ENCODE assay signal across 18 cellular contexts in the genomic region with DNA sequence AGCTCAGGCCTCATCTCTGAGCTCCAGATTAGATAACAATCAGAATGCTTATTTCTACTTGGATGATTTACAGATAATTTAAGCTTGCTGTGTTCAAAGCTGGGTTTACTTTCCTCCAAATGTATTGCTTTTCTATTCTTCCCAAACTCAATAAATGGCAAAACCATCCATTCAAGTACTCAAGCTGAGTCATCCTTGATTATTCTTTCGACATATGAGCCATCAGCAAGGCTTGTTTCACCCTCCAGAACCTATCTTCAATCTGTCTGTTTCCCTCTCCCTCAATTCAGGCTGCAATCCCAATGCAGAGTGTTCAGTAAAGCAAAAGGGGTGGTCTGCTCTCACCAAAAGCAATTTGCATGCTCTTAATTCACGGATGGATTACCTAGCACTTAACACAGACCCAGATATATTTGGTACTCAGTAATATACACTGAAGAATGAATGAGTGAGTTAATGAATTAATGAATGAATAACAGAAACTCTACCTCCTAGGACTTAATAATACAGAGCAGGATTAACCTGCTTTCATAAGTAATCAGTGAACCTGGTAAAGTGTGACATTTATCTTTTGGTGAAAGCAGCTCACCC. TPM values are rescaled to one million over a fixed set of nuclear protein-coding genes. Genes with fewer than 3 reads are reported as not detected.
A peak's percentile ranks its signal among the peaks of the same experiment; 100 is the strongest.
DNase-seq lines count a peak whose midpoint lies in the region; FAIRE-seq and TF ChIP-seq lines count a peak whose summit lies in the region.
"Had no signal": no experiment of that assay in that cellular context is flagged by ENCODE, and none has a peak within 500 bp of the region (broad histone marks: within the 10 kb centered on the region; RNA-seq: fewer than 3 reads in every experiment).

No MANE protein-coding gene starts in this region.

- peaks cover 88% of the 10 kb centered on the region for H3K79me2 ChIP-seq in fibroblast of lung (ENCODE audit: control insufficient read depth, insufficient read depth, low read length)

- H3K9me3 ChIP-seq in fibroblast of lung (ENCODE audit: control insufficient read depth, insufficient read depth, low read depth, low read length) (no peaks in the 10 kb centered on the region), sigmoid colon (no peaks in the 10 kb centered on the region)
- H3K9me3 ChIP-seq: BLaER1 treated with 17β-estradiol and CSF1 and Interleukin-3, amounts not matched to agents 10 nM and 100 nM; testis had no signal

- no peak overlapping the region for H2AFZ ChIP-seq in fibroblast of lung (ENCODE audit: low read length)

- no peak for TF ChIP-seq CTCF in fibroblast of lung (conservative IDR thresholded peaks at IDR 0.05 in 1 of 2, IDR thresholded peaks at IDR 0.05 in 1 of 2; ENCODE audit: low read depth in 1 of 2, low read length in 2 of 2)
- TF ChIP-seq CTCF in sigmoid colon (IDR thresholded peaks at IDR 0.05), result no peak

- FAIRE-seq in HTR-8/SVneo (lab: Jason Lieb, UNC), result no peak

- no peaks in the 10 kb centered on the region for H4K20me1 ChIP-seq in fibroblast of lung (ENCODE audit: control insufficient read depth, extremely low read depth, insufficient read depth, low read length)
- H4K20me1 ChIP-seq: BLaER1 treated with 17β-estradiol and CSF1 and Interleukin-3, amounts not matched to agents 10 nM and 100 nM had no signal

- H3K27me3 ChIP-seq in fibroblast of lung (ENCODE audit: control insufficient read depth, insufficient read depth, low read length), result no peaks in the 10 kb centered on the region
- no peaks in the 10 kb centered on the region for H3K27me3 ChIP-seq in sigmoid colon
- H3K27me3 ChIP-seq: BLaER1 treated with 17β-estradiol and CSF1 and Interleukin-3, amounts not matched to agents 10 nM and 100 nM; testis had no signal

- H3K27ac ChIP-seq in fibroblast of lung (ENCODE audit: insufficient read depth, low read length), result peak overlapping the region; percentile 17
- H3K27ac ChIP-seq in sigmoid colon, result peak overlapping the region; percentile 68 to 85 (median 78)
- H3K27ac ChIP-seq: BLaER1 treated with 17β-estradiol and CSF1 and Interleukin-3, amounts not matched to agents 10 nM and 100 nM; testis had no signal

- WGBS in sigmoid colon, 2 donors, result 83 to 90% methylated on average over 2 of the region's 2 CpGs

- H3K4me3 ChIP-seq in fibroblast of lung (replicated peaks in 1 of 4; ENCODE audit: control extremely low read depth in 1 of 4, insufficient read depth in 1 of 4, low read depth in 3 of 4, low read length in 4 of 4), result no peak overlapping the region
- no peak overlapping the region for H3K4me3 ChIP-seq in sigmoid colon
- H3K4me3 ChIP-seq: BLaER1 treated with 17β-estradiol and CSF1 and Interleukin-3, amounts not matched to agents 10 nM and 100 nM; lung; testis had no signal

- no peak for TF ChIP-seq POLR2A in sigmoid colon (IDR thresholded peaks at IDR 0.05)

- H3K4me2 ChIP-seq in fibroblast of lung (ENCODE audit: extremely low read depth, insufficient read depth, low read length), result no peak overlapping the region
- H3K4me2 ChIP-seq: BLaER1 treated with 17β-estradiol and CSF1 and Interleukin-3, amounts not matched to agents 10 nM and 100 nM had no signal

- H3K4me1 ChIP-seq in fibroblast of lung (ENCODE audit: control insufficient read depth, extremely low read depth, insufficient read depth, low read length) (peaks cover 58% of the 10 kb centered on the region), sigmoid colon (peaks cover 0 to 92% (median 80%) of the 10 kb centered on the region in 4 donors)
- H3K4me1 ChIP-seq: BLaER1 treated with 17β-estradiol and CSF1 and Interleukin-3, amounts not matched to agents 10 nM and 100 nM had no signal

- no peak for TF ChIP-seq EP300 in sigmoid colon (IDR thresholded peaks at IDR 0.05)

- DNase-seq in ELR (ENCODE audit: low read depth) (peak; percentile 78), RPMI7951 (ENCODE audit: low read depth) (peak; percentile 69), fibroblast of lung (ENCODE audit: low read depth in 2 of 2) (peak; percentile 55 to 66), sigmoid colon (no peak), NCI-H774 (lab: John Stamatoyannopoulos, UW) (no peak), HTR-8/SVneo (ENCODE audit: insufficient read length, low spot score) (no peak), AG20443 (ENCODE audit: low spot score) (no peak)
- no peak for DNase-seq in stimulated activated CD4-positive, alpha-beta T cell treated with anti-CD3 and anti-CD28 coated beads, Interleukin-2, amount 100 ng/mL, for 48 hours
- DNase-seq: activated CD4-positive, alpha-beta T cell treated with anti-CD3 and anti-CD28 coated beads, Interleukin-2, amount 10 ng/mL, durations not matched to agents 7 days and 5 days; caudate nucleus; DMS79 treated with DMSO at 0.1 percent for 48 hours; effector CD4-positive, alpha-beta T cell; retina; SIG-M5; T1000; testis had no signal

- intact Hi-C loops in sigmoid colon (cut with DNase I), result loop anchor here (10.0 kb wide), 1 partner anchor 61 kb away; no protein-coding TSS in a partner anchor

- H3K9ac ChIP-seq in fibroblast of lung (ENCODE audit: insufficient read depth, low read length), result no peak overlapping the region
- H3K9ac ChIP-seq: BLaER1 treated with 17β-estradiol and CSF1 and Interleukin-3, amounts not matched to agents 10 nM and 100 nM had no signal

- H3K36me3 ChIP-seq in fibroblast of lung (ENCODE audit: control insufficient read depth, insufficient read depth, low read length) (peaks cover 2% of the 10 kb centered on the region), sigmoid colon (no peaks in the 10 kb centered on the region)
- H3K36me3 ChIP-seq: BLaER1 treated with 17β-estradiol and CSF1 and Interleukin-3, amounts not matched to agents 10 nM and 100 nM had no signal

RNA-seq across cellular contexts. Expression of a gene that starts 41.8 kb away (rescaled TPM):
- 47.2 and 58.2 TPM in 2 replicates for total RNA-seq in RPMI7951 (2014; rRNA removed; shearing (Covaris generic))
- 252 and 303 TPM in 2 replicates for total RNA-seq in fibroblast of lung
- 144 and 192 TPM in 2 replicates for polyA plus RNA-seq in fibroblast of lung
- 65.9 and 114 TPM in 2 replicates for polyA plus RNA-seq in fibroblast of lung (2012)
- 313 and 334 TPM in 2 replicates for polyA minus RNA-seq in fibroblast of lung (ENCODE audit: low replicate concordance)
- total RNA-seq in sigmoid colon, result 100 to 1,000 TPM; 150 to 236 (median 225) TPM
- 10 to 100 TPM in 2 of 3 donors, 1 to 10 TPM in 1; 3.5 to 50.5 (median 18.0) TPM for polyA plus RNA-seq in sigmoid colon

Comparison
In these comparisons a context has a peak if more than half of its experiments do, and no peak if none do; other contexts are left out.
1. DNase-seq: peak in ELR (single experiment), RPMI7951 (single experiment) and fibroblast of lung (2 of 2); none in sigmoid colon (single experiment), stimulated activated CD4-positive, alpha-beta T cell treated with anti-CD3 and anti-CD28 coated beads, Interleukin-2, amount 100 ng/mL, for 48 hours (0 of 2), NCI-H774 (single experiment), HTR-8/SVneo (single experiment) and AG20443 (single experiment).